Comparison of ENCODE assay signal across 8 cellular contexts in the genomic region with DNA sequence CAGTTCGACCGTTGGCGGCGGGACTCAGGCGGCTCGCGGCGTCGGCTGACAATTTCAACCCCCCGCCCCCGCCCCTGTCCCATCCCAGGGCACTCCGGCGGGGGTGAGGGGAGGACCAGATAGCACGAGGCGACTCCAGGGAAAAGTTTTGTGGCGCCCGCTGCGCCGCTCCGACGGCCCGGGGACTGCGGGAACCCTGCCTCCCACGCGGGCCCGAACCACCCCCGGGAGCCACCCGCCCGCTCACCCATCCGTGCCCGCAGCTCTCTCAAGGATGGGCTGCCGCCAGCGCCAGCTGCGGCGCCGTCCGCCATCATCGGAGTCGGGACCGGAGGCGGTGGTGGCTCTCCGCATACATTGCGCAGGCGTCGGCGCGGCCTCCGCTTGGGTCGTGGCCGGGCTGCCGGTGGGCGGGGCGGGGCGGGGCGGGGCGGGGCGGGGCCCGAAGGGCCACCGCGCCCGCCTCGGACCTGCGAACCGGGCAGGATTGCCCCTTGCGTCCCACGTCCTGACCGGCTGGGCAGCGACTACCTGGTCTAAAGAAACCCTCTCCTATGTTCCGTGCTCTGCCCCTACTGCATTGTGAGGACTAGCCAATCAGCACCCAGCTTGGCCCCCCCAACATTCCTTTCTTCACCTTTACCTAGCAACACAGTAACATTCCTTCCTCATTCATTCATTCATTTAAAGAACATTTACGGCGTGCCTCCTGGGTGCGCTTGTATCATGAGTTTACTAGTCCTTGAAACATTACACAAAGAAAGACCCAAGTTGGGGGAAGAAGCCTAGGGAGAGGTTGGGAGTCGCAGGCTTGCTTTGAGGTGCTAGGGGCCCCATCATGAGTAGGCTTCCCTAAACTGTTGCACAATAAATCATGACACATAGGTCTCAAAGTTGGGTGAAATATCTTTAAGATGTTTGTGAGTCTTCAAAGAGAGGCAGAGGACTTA. TPM values are rescaled to one million over a fixed set of nuclear protein-coding genes. Genes with fewer than 3 reads are reported as not detected.
DNase-seq lines count a peak whose midpoint lies in the region; ATAC-seq lines count a peak whose summit lies in the region.

A gene with protein sequence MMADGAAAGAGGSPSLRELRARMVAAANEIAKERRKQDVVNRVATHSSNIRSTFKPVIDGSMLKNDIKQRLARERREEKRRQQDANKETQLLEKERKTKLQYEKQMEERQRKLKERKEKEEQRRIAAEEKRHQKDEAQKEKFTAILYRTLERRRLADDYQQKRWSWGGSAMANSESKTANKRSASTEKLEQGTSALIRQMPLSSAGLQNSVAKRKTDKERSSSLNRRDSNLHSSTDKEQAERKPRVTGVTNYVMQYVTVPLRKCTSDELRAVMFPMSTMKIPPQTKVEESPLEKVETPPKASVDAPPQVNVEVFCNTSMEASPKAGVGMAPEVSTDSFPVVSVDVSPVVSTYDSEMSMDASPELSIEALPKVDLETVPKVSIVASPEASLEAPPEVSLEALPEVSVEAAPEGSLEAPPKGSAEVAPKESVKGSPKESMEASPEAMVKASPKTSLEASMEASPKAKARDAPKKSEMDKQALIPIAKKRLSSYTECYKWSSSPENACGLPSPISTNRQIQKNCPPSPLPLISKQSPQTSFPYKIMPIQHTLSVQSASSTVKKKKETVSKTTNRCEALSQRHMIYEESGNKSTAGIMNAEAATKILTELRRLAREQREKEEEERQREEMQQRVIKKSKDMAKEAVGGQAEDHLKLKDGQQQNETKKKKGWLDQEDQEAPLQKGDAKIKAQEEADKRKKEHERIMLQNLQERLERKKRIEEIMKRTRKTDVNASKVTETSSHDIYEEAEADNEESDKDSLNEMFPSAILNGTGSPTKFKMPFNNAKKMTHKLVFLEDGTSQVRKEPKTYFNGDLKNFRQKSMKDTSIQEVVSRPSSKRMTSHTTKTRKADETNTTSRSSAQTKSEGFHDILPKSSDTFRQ (minus strand): TSS at position 359 of the 950 bp plus-strand sequence. CDS start 42 bp downstream, at position 317.

- H3K18ac ChIP-seq in mesendoderm (ENCODE audit: low read length): peak within 1 kb of the TSS; percentile 80

- H3K9ac ChIP-seq in mesendoderm (ENCODE audit: low read length): peak within 1 kb of the TSS; percentile 63

- no peaks in the 10 kb centered on the region for H3K79me1 ChIP-seq in mesendoderm (ENCODE audit: low read length)

- no CpG with 5 or more reads among the region's 73 CpGs for WGBS in mesendoderm (ENCODE audit: extremely low coverage, insufficient coverage, low lambda C conversion rate)

- H3K9me3 Mint-ChIP-seq in activated CD4-positive, alpha-beta memory T cell treated with anti-CD3 and anti-CD28 coated beads for 36 hours: no peaks in the 10 kb centered on the region

- H3K36me3 Mint-ChIP-seq in activated CD4-positive, alpha-beta memory T cell treated with anti-CD3 and anti-CD28 coated beads for 36 hours: no peaks in the 10 kb centered on the region

- H3K4ac ChIP-seq in mesendoderm (ENCODE audit: low read depth, low read length): no peak within 1 kb of the TSS

- H3K36me3 ChIP-seq in effector memory CD4-positive, alpha-beta T cell (ENCODE audit: control insufficient read depth, insufficient read depth, low read length): no peaks in the 10 kb centered on the region
- H3K36me3 ChIP-seq in mesendoderm (ENCODE audit: control insufficient read depth, insufficient read depth, low read length): no peaks in the 10 kb centered on the region

- no peak within 1 kb of the TSS for H3K23ac ChIP-seq in mesendoderm (ENCODE audit: low read length)

- H3K27me3 ChIP-seq in effector memory CD4-positive, alpha-beta T cell (replicated peaks; ENCODE audit: control insufficient read depth, insufficient read depth, low read length, poor library complexity, severe bottlenecking): no peaks in the 10 kb centered on the region
- H3K27me3 ChIP-seq in mesendoderm (ENCODE audit: insufficient read depth, low read length, poor library complexity): no peaks in the 10 kb centered on the region

- no peaks in the 10 kb centered on the region for H3K27me3 Mint-ChIP-seq in activated CD4-positive, alpha-beta memory T cell treated with anti-CD3 and anti-CD28 coated beads for 36 hours

- H2BK15ac ChIP-seq in mesendoderm (replicated peaks; ENCODE audit: low read depth): no peak within 1 kb of the TSS

- intact Hi-C loops in activated CD4-positive, alpha-beta memory T cell treated with anti-CD3 and anti-CD28 coated beads for 36 hours (cut with micrococcal nuclease): loop anchor here (2.0 to 10.0 kb wide), 2 partner anchors 245 to 423 kb away; partner anchors contain the start of gene HTATSF1

- peak within 1 kb of the TSS; percentile 82 for H3K56ac ChIP-seq in mesendoderm (ENCODE audit: low read length)

- ATAC-seq in HG02938 (IDR thresholded peaks at IDR 0.05; ENCODE audit: unreplicated experiment): peak; percentile 73

- POLR2A ChIA-PET in activated CD4-positive, alpha-beta memory T cell treated with anti-CD3 and anti-CD28 coated beads for 36 hours (lab: Charles Lee): interaction anchor here (1.1 kb wide), 1 partner anchor 337 kb away, joined by 3 read pairs; no protein-coding TSS in a partner anchor

- no peaks in the 10 kb centered on the region for H3K9me3 ChIP-seq in effector memory CD4-positive, alpha-beta T cell (ENCODE audit: control insufficient read depth, low read length)

- H3K27ac Mint-ChIP-seq in activated CD4-positive, alpha-beta memory T cell treated with anti-CD3 and anti-CD28 coated beads for 36 hours: peak within 1 kb of the TSS; percentile 77

- H3K4me3 Mint-ChIP-seq in activated CD4-positive, alpha-beta memory T cell treated with anti-CD3 and anti-CD28 coated beads for 36 hours: peak within 1 kb of the TSS; percentile 82

- H3K27ac ChIP-seq in effector memory CD4-positive, alpha-beta T cell (ENCODE audit: insufficient read depth, low read length, poor library complexity, severe bottlenecking): peak within 1 kb of the TSS; percentile 57
- H3K27ac ChIP-seq in mesendoderm (ENCODE audit: low read depth, low read length): no peak within 1 kb of the TSS

- H2BK5ac ChIP-seq in mesendoderm (ENCODE audit: low read length): no peak within 1 kb of the TSS

- H3K4me3 ChIP-seq in effector memory CD4-positive, alpha-beta T cell (ENCODE audit: insufficient read depth, low read depth, low read length, poor library complexity, severe bottlenecking): peak within 1 kb of the TSS; percentile 68
- H3K4me3 ChIP-seq in mesendoderm (ENCODE audit: low read length): peak within 1 kb of the TSS; percentile 63

- H2BK120ac ChIP-seq in mesendoderm (ENCODE audit: low read depth, low read length): no peak within 1 kb of the TSS

- no peaks in the 10 kb centered on the region for H3K79me2 ChIP-seq in mesendoderm (ENCODE audit: control insufficient read depth, insufficient read depth, low read length)

- DNase-seq in NCI-H2081 (lab: John Stamatoyannopoulos, UW) (peak; percentile 6 to 27), NCI-H2081 treated with DMSO at 0.1 percent for 48 hours (lab: John Stamatoyannopoulos, UW) (no peak), NCI-H446 (lab: John Stamatoyannopoulos, UW) (peak; percentile 8 to 66), mesendoderm (peak; percentile 72)
- peak; percentile 76 for DNase-seq in activated CD4-positive, alpha-beta memory T cell treated with anti-CD3 and anti-CD28 coated beads for 36 hours
- peak; percentile 47 to 60 (median 55) for DNase-seq in effector memory CD4-positive, alpha-beta T cell
- peak; percentile 28 for DNase-seq in stimulated activated CD8-positive, alpha-beta memory T cell treated with anti-CD3 and anti-CD28 coated beads, Interleukin-15, amount 100 ng/mL, for 24 hours (ENCODE audit: low read depth)

- no peak within 1 kb of the TSS for H2AK5ac ChIP-seq in mesendoderm (ENCODE audit: low read length)

- H4K5ac ChIP-seq in mesendoderm (ENCODE audit: low read length): no peak within 1 kb of the TSS

- H3K4me2 ChIP-seq in mesendoderm (ENCODE audit: low read length): peak within 1 kb of the TSS; percentile 29

- no peaks in the 10 kb centered on the region for H3K4me1 ChIP-seq in effector memory CD4-positive, alpha-beta T cell (ENCODE audit: control insufficient read depth, insufficient read depth, low read length, poor library complexity, severe bottlenecking)
- no peaks in the 10 kb centered on the region for H3K4me1 ChIP-seq in mesendoderm (ENCODE audit: control insufficient read depth, low read depth, low read length)

- H4K8ac ChIP-seq in mesendoderm (ENCODE audit: low read depth, low read length): peak within 1 kb of the TSS; percentile 86

- H3K4me1 Mint-ChIP-seq in activated CD4-positive, alpha-beta memory T cell treated with anti-CD3 and anti-CD28 coated beads for 36 hours (ENCODE audit: low read depth): peaks cover 11% of the 10 kb centered on the region

- CTCF ChIA-PET in activated CD4-positive, alpha-beta memory T cell treated with anti-CD3 and anti-CD28 coated beads for 36 hours (lab: Charles Lee): interaction anchor here (1.7 kb wide), 1 partner anchor 223 kb away, joined by 4 read pairs; no protein-coding TSS in a partner anchor

RNA-seq across cellular contexts. Expression of the gene that starts here (rescaled TPM):
- total RNA-seq in activated CD4-positive, alpha-beta memory T cell treated with anti-CD3 and anti-CD28 coated beads for 36 hours: 10 to 100 TPM; 18.2 to 20.5 TPM
- polyA plus RNA-seq in mesendoderm (2013, experiment 1 of 2): 29.6 TPM
- polyA plus RNA-seq in mesendoderm (2013, experiment 2 of 2): 34.8 TPM
